In the genomic region with DNA sequence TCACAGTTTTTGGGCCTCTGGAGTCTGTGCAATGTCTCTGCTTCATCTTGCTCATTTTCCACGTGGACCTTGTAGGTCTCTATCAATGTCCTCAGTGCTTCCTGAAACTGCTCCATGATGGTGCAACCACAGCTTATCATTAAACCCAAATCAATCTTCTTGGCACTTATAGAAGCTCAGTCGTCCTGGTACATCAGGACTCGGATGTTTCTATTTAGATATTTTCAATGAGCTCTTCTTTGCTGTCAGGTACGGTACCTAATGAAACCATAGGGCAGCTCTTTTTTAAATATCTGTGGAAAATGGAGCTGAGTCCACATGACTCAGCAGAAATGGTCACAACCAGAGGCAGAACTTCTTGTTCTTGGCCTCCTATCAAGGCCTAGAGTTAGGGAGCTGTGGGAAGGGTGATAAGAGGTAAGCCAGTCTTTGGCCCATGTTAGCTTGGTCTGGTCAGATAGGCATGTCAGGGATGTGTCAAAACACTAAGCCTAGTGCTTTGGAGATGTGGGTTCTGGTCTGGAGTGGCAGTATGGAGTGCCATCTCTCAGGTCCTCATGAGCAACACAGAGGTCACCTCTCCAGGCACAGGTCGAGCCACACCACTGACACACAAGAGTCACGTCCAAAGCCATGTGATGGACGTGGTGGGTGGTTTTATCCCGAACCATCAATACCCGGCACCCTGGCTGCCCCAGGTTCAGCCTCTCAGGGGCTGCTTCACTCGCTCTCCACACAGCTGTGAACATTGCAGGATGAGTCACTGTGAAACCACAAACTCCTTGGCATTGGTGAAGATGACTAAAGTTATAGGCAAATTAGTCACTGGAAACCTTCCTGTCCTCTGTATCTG, we compare ENCODE assay signal across 9 cellular contexts.
DNase-seq lines count a peak whose midpoint lies in the region; ATAC-seq and FAIRE-seq lines count a peak whose summit lies in the region.
"Had no signal": no experiment of that assay in that cellular context is flagged by ENCODE, and none has a peak within 500 bp of the region (broad histone marks: within the 10 kb centered on the region; RNA-seq: fewer than 3 reads in every experiment).

No MANE protein-coding gene starts in this region.

- ATAC-seq in HG03066 (IDR thresholded peaks at IDR 0.05; ENCODE audit: low read depth, unreplicated experiment) (peak; percentile 85), right cardiac atrium (peak; percentile 81 to 83)

- DNase-seq in DMS 273 (lab: John Stamatoyannopoulos, UW; ENCODE audit: unreplicated experiment) (peak; percentile 20), DMS 273 treated with DMSO at 0.1 percent for 48 hours (lab: John Stamatoyannopoulos, UW) (no peak), RCC 7860 (ENCODE audit: low spot score) (peak; percentile 100), right cardiac atrium (peak in 1 of 3 donors; percentile 46), NCI-H510A (lab: John Stamatoyannopoulos, UW) (no peak)
- DNase-seq in activated effector memory CD4-positive, alpha-beta T cell treated with anti-CD3 and anti-CD28 coated beads, Interleukin-2, amount 50 U/mL, for 16 hours: peak; percentile 84
- peak; percentile 41 to 71 for DNase-seq in stimulated activated CD4-positive, alpha-beta T cell treated with anti-CD3 and anti-CD28 coated beads, Interleukin-4, amount 100 ng/mL, for 4 hours

- peak; percentile 99 for FAIRE-seq in RCC 7860 (lab: Jason Lieb, UNC)

- H3K27ac ChIP-seq in right cardiac atrium (ENCODE audit: low read length): peak overlapping the region; percentile 52
- H3K27ac ChIP-seq: 22Rv1 had no signal

- intact Hi-C loops in right cardiac atrium (cut with DNase I): loop anchor here in 1 of 4 donors (10.0 kb wide), 1 partner anchor 141 kb away; the partner anchor contains the start of gene HIPK2

- no peaks in the 10 kb centered on the region for H3K9me3 ChIP-seq in right cardiac atrium (ENCODE audit: control insufficient read depth, low read length)

- no peaks in the 10 kb centered on the region for H3K27me3 ChIP-seq in right cardiac atrium (ENCODE audit: control insufficient read depth, insufficient read depth)

- WGBS in right cardiac atrium: 60% methylated on average over 10 of the region's 10 CpGs

- H3K4me3 ChIP-seq in right cardiac atrium (ENCODE audit: low read length): no peak overlapping the region

- H3K4me1 ChIP-seq in right cardiac atrium (ENCODE audit: control insufficient read depth, insufficient read depth, low read length): peaks cover 14% of the 10 kb centered on the region

Comparison
In these comparisons a context has a peak if more than half of its experiments do, and no peak if none do; other contexts are left out.
1. DNase-seq: peak in DMS 273 (single experiment), RCC 7860 (single experiment), activated effector memory CD4-positive, alpha-beta T cell treated with anti-CD3 and anti-CD28 coated beads, Interleukin-2, amount 50 U/mL, for 16 hours (single experiment) and stimulated activated CD4-positive, alpha-beta T cell treated with anti-CD3 and anti-CD28 coated beads, Interleukin-4, amount 100 ng/mL, for 4 hours (2 of 2); none in DMS 273 treated with DMSO at 0.1 percent for 48 hours (single experiment) and NCI-H510A (single experiment).